7 cellular contexts compared by ENCODE assay signal in the genomic region with DNA sequence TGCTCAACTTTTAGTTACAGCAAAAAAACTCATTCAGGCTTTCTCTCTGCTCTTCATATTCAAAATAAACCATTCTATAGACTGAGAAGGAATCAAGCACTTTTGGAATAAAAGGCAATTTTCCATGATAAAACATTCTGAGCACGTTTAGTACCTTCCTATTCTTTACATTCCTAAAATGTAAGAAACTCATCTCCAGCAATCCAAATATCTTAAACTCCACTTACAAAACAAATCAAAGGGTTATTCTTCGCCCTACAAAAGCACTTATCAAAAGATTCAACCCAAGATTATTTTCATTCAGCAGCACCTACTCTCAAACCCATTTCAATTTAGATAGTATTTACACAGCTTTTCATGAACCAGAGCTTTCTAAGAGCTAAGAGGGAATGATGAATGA.
"Had no signal": no experiment of that assay in that cellular context is flagged by ENCODE, and none has a peak within 500 bp of the region (broad histone marks: within the 10 kb centered on the region; RNA-seq: fewer than 3 reads in every experiment).

No MANE protein-coding gene starts in this region.

- ATAC-seq: K562 had no signal

- H3K9ac ChIP-seq: KMS-11 had no signal

- H3K4me2 ChIP-seq: KMS-11 had no signal

- H3K9me3 Mint-ChIP-seq: IgD-negative memory B cell had no signal

- H3K36me3 Mint-ChIP-seq: IgD-negative memory B cell had no signal

- H3K4me3 ChIP-seq: K562 had no signal

- FAIRE-seq: K562 had no signal

- DNase-seq: IMR-90, KBM-7, KG1 had no signal

- H3K27ac ChIP-seq: HL-60, KMS-11 had no signal

- H3K27ac Mint-ChIP-seq: IgD-negative memory B cell had no signal
